Comparison of ENCODE assay signal across 10 cellular contexts in genomic region chrX:41779058-41779564, GRCh38. TPM values are rescaled to one million over a fixed set of nuclear protein-coding genes. Genes with fewer than 3 reads are reported as not detected.
A peak's percentile ranks its signal among the peaks of the same experiment; 100 is the strongest.
DNase-seq lines count a peak whose midpoint lies in the region; TF ChIP-seq lines count a peak whose summit lies in the region.
"Had no signal": no experiment of that assay in that cellular context is flagged by ENCODE, and none has a peak within 500 bp of the region (broad histone marks: within the 10 kb centered on the region; RNA-seq: fewer than 3 reads in every experiment).

No MANE protein-coding gene starts in this region.

- DNase-seq in AG04450 (ENCODE audit: low read depth, low spot score) (peak; percentile 47), HFFc6 (peak; percentile 65), SHP77 (lab: John Stamatoyannopoulos, UW) (peak; percentile 28 to 29), glomerular visceral epithelial cell (ENCODE audit: extremely low spot score) (peak; percentile 76), GM19238 (ENCODE audit: insufficient read length, low spot score) (no peak), prostate gland (ENCODE audit: low spot score) (no peak)
- DNase-seq in activated naive CD4-positive, alpha-beta T cell (lab: John Stamatoyannopoulos, UW): no peak
- DNase-seq in activated CD4-positive, alpha-beta T cell treated with anti-CD3 and anti-CD28 coated beads, Interleukin-2, amount 50 U/mL, for 1 hour: no peak
- DNase-seq: Right ventricle myocardium superior had no signal

- H3K36me3 Mint-ChIP-seq in HFFc6 (ENCODE audit: low read depth): no peaks in the 10 kb centered on the region

- POLR2A ChIA-PET in AG04450 (lab: Yijun Ruan, JAX): no interaction called here

- intact Hi-C loops in prostate gland (cut with DNase I): no loop called here

- H3K36me3 ChIP-seq in prostate gland: no peaks in the 10 kb centered on the region

- no peak for TF ChIP-seq CTCF in AG04450 (IDR thresholded peaks at IDR 0.05; ENCODE audit: low read depth, low read length)
- TF ChIP-seq CTCF in HFFc6 (IDR thresholded peaks at IDR 0.05): no peak
- TF ChIP-seq CTCF in prostate gland (IDR thresholded peaks at IDR 0.05): no peak

- no peaks in the 10 kb centered on the region for H3K4me1 ChIP-seq in prostate gland (replicated peaks)

- H3K27me3 ChIP-seq in AG04450 (ENCODE audit: control insufficient read depth, insufficient read depth, low read length) (no peaks in the 10 kb centered on the region), prostate gland (replicated peaks; ENCODE audit: insufficient read depth) (no peaks in the 10 kb centered on the region)

- CTCF ChIA-PET in AG04450 (lab: Charles Lee): interaction anchor here (0.8 to 1.2 kb wide), 3 partner anchors 19 to 224 kb away, joined by 3 to 7 read pairs (median 3); no protein-coding TSS in a partner anchor

- H3K27ac ChIP-seq in AG04450 (ENCODE audit: low read depth, low read length) (peak overlapping the region; percentile 47), prostate gland (no peak overlapping the region)

- H3K9me3 Mint-ChIP-seq in HFFc6: no peaks in the 10 kb centered on the region

- H3K4me1 Mint-ChIP-seq in HFFc6 (ENCODE audit: low read depth): peaks cover 26% of the 10 kb centered on the region

- H3K27me3 Mint-ChIP-seq in HFFc6 (ENCODE audit: insufficient read depth): no peaks in the 10 kb centered on the region

- peak overlapping the region; percentile 69 for H3K27ac Mint-ChIP-seq in HFFc6

- 0 out of 2 replicates have a peak overlapping the region, but pooled peaks have one; percentile 11 for H3K4me3 Mint-ChIP-seq in HFFc6

- 8% methylated on average over 1 of the region's 1 CpG for WGBS in prostate gland

- H3K4me3 ChIP-seq in AG04450 (ENCODE audit: low read depth, low read length): no peak overlapping the region
- no peak overlapping the region for H3K4me3 ChIP-seq in prostate gland

- H3K9me3 ChIP-seq in AG04450 (ENCODE audit: control insufficient read depth, insufficient read depth, low read length) (no peaks in the 10 kb centered on the region), prostate gland (no peaks in the 10 kb centered on the region)

- TF ChIP-seq POLR2A in prostate gland (IDR thresholded peaks at IDR 0.05): no peak

RNA-seq across cellular contexts. Expression of gene GPR82, which starts 55.1 kb away (rescaled TPM):
- not detected in 2 replicates for polyA plus RNA-seq in AG04450 (2011; rRNA removed)
- polyA minus RNA-seq in AG04450 (2011; rRNA and poly(A)+ RNA removed): not detected in 2 replicates
- not detected for total RNA-seq in HFFc6 (2021; fragmentation: NEBNext Ultra II Directional; extraction: Animal tissue kit (Norgen Biotek cat#: 25700))
- total RNA-seq in prostate gland: under 1 TPM; 0.28 to 0.41 TPM
- polyA plus RNA-seq: neural cell had no signal

Comparison
In these comparisons a context has a peak if more than half of its experiments do, and no peak if none do; other contexts are left out.
1. DNase-seq: peak in AG04450 (single experiment), HFFc6 (single experiment), SHP77 (2 of 2) and glomerular visceral epithelial cell (single experiment); none in GM19238 (single experiment), prostate gland (single experiment), activated naive CD4-positive, alpha-beta T cell (0 of 4) and activated CD4-positive, alpha-beta T cell treated with anti-CD3 and anti-CD28 coated beads, Interleukin-2, amount 50 U/mL, for 1 hour (single experiment).